20 cellular contexts compared by ENCODE assay signal in genomic region chr12:27324452-27324999, GRCh38.
"Had no signal": no experiment of that assay in that cellular context is flagged by ENCODE, and none has a peak within 500 bp of the region (broad histone marks: within the 10 kb centered on the region; RNA-seq: fewer than 3 reads in every experiment).

No MANE protein-coding gene starts in this region.

- H3K27ac ChIP-seq: right atrium auricular region, skin epidermis, transverse colon had no signal

- DNase-seq: activated B cell treated with CpG ODN at 0.5 μM for 24 hours; activated CD4-positive, alpha-beta T cell treated with anti-CD3 and anti-CD28 coated beads, Interleukin-2, amount 10 ng/mL, durations not matched to agents 24 days and 14 days; activated CD8-positive, alpha-beta T cell treated with anti-CD3 and anti-CD28 coated beads, Interleukin-2, amount 10 ng/mL, durations not matched to agents 7 days and 5 days; activated naive CD8-positive, alpha-beta T cell treated with anti-CD3 and anti-CD28 coated beads for 36 hours; amygdala; dermis blood vessel endothelial cell; erythroblast; hippocampal formation; left ventricle myocardium superior; mesendoderm; posterior cingulate gyrus; stimulated activated CD4-positive, alpha-beta T cell treated with anti-CD3 and anti-CD28 coated beads, Interleukin-4, amount 100 ng/mL, for 4 hours; stimulated activated CD8-positive, alpha-beta memory T cell treated with anti-CD3 and anti-CD28 coated beads, Interleukin-4, amount 100 ng/mL, for 48 hours; stimulated activated naive CD4-positive, alpha-beta T cell treated with Interleukin-2 at 50 U/mL for 16 hours; T-helper 2 cell; transverse colon had no signal

- H3K9me3 Mint-ChIP-seq: activated B cell treated with CpG ODN at 0.5 μM for 24 hours; activated CD4-positive, alpha-beta T cell treated with anti-CD3 and anti-CD28 coated beads, Interleukin-2, amount 10 ng/mL, durations not matched to agents 24 days and 14 days; activated naive CD8-positive, alpha-beta T cell treated with anti-CD3 and anti-CD28 coated beads for 36 hours; natural killer cell treated with Interleukin-12 subunit alpha and Interleukin-12 subunit beta and Interleukin-15 and Interleukin-18, amount 100 ng/mL, for 72 hours had no signal

- ATAC-seq: activated CD8-positive, alpha-beta T cell treated with anti-CD3 and anti-CD28 coated beads, Interleukin-2, amount 10 ng/mL, durations not matched to agents 7 days and 5 days; left ventricle myocardium superior; natural killer cell treated with Interleukin-12 subunit alpha and Interleukin-12 subunit beta and Interleukin-15 and Interleukin-18, amount 100 ng/mL, for 72 hours had no signal

- H3K4me3 ChIP-seq: right atrium auricular region, skin epidermis, transverse colon had no signal

- H3K27me3 Mint-ChIP-seq: activated B cell treated with CpG ODN at 0.5 μM for 24 hours; activated CD4-positive, alpha-beta T cell treated with anti-CD3 and anti-CD28 coated beads, Interleukin-2, amount 10 ng/mL, durations not matched to agents 24 days and 14 days; natural killer cell treated with Interleukin-12 subunit alpha and Interleukin-12 subunit beta and Interleukin-15 and Interleukin-18, amount 100 ng/mL, for 72 hours had no signal

- H3K9me3 ChIP-seq: right atrium auricular region, transverse colon had no signal

- H3K27me3 ChIP-seq: right atrium auricular region, transverse colon had no signal

- H3K27ac Mint-ChIP-seq: activated B cell treated with CpG ODN at 0.5 μM for 24 hours; activated CD4-positive, alpha-beta T cell treated with anti-CD3 and anti-CD28 coated beads, Interleukin-2, amount 10 ng/mL, durations not matched to agents 24 days and 14 days; activated CD8-positive, alpha-beta T cell treated with anti-CD3 and anti-CD28 coated beads, Interleukin-2, amount 10 ng/mL, durations not matched to agents 7 days and 5 days; activated naive CD8-positive, alpha-beta T cell treated with anti-CD3 and anti-CD28 coated beads for 36 hours; natural killer cell treated with Interleukin-12 subunit alpha and Interleukin-12 subunit beta and Interleukin-15 and Interleukin-18, amount 100 ng/mL, for 72 hours had no signal

- H3K36me3 Mint-ChIP-seq: natural killer cell treated with Interleukin-12 subunit alpha and Interleukin-12 subunit beta and Interleukin-15 and Interleukin-18, amount 100 ng/mL, for 72 hours had no signal

- H3K4me3 Mint-ChIP-seq: activated B cell treated with CpG ODN at 0.5 μM for 24 hours; activated CD4-positive, alpha-beta T cell treated with anti-CD3 and anti-CD28 coated beads, Interleukin-2, amount 10 ng/mL, durations not matched to agents 24 days and 14 days; activated CD8-positive, alpha-beta T cell treated with anti-CD3 and anti-CD28 coated beads, Interleukin-2, amount 10 ng/mL, durations not matched to agents 7 days and 5 days; activated naive CD8-positive, alpha-beta T cell treated with anti-CD3 and anti-CD28 coated beads for 36 hours; natural killer cell treated with Interleukin-12 subunit alpha and Interleukin-12 subunit beta and Interleukin-15 and Interleukin-18, amount 100 ng/mL, for 72 hours had no signal

- FAIRE-seq: bronchial epithelial cell had no signal

- H3K4me1 Mint-ChIP-seq: activated B cell treated with CpG ODN at 0.5 μM for 24 hours had no signal

- H3K4me1 ChIP-seq: right atrium auricular region, transverse colon had no signal
